ENCODE assay signal across 13 cellular contexts in genomic region chr14:57136669-57137068, GRCh38.
DNase-seq lines count a peak whose midpoint lies in the region; ATAC-seq and TF ChIP-seq lines count a peak whose summit lies in the region.
"Had no signal": no experiment of that assay in that cellular context is flagged by ENCODE, and none has a peak within 500 bp of the region (broad histone marks: within the 10 kb centered on the region; RNA-seq: fewer than 3 reads in every experiment).

No MANE protein-coding gene starts in this region.

- H3K4me1 Mint-ChIP-seq in stimulated activated naive CD8-positive, alpha-beta T cell treated with anti-CD3 and anti-CD28 coated beads, Interleukin-15, amount 100 ng/mL, for 72 hours = no peaks in the 10 kb centered on the region
- no peaks in the 10 kb centered on the region for H3K4me1 Mint-ChIP-seq in activated naive CD4-positive, alpha-beta T cell treated with anti-CD3 and anti-CD28 coated beads for 36 hours (ENCODE audit: low read depth)

- H3K9me3 Mint-ChIP-seq in stimulated activated naive CD8-positive, alpha-beta T cell treated with anti-CD3 and anti-CD28 coated beads, Interleukin-15, amount 100 ng/mL, for 72 hours = peaks cover 7 to 8% of the 10 kb centered on the region in 2 donors
- peaks cover 1% of the 10 kb centered on the region for H3K9me3 Mint-ChIP-seq in activated naive CD4-positive, alpha-beta T cell treated with anti-CD3 and anti-CD28 coated beads for 36 hours

- H3K27ac Mint-ChIP-seq in stimulated activated naive CD8-positive, alpha-beta T cell treated with anti-CD3 and anti-CD28 coated beads, Interleukin-15, amount 100 ng/mL, for 72 hours = no peak overlapping the region
- no peak overlapping the region for H3K27ac Mint-ChIP-seq in activated naive CD4-positive, alpha-beta T cell treated with anti-CD3 and anti-CD28 coated beads for 36 hours

- H3K27me3 Mint-ChIP-seq in stimulated activated naive CD8-positive, alpha-beta T cell treated with anti-CD3 and anti-CD28 coated beads, Interleukin-15, amount 100 ng/mL, for 72 hours = peaks cover 14% of the 10 kb centered on the region
- no peaks in the 10 kb centered on the region for H3K27me3 Mint-ChIP-seq in activated naive CD4-positive, alpha-beta T cell treated with anti-CD3 and anti-CD28 coated beads for 36 hours (ENCODE audit: low read depth)

- no peak overlapping the region for H3K4me3 Mint-ChIP-seq in stimulated activated naive CD8-positive, alpha-beta T cell treated with anti-CD3 and anti-CD28 coated beads, Interleukin-15, amount 100 ng/mL, for 72 hours
- no peak overlapping the region for H3K4me3 Mint-ChIP-seq in activated naive CD4-positive, alpha-beta T cell treated with anti-CD3 and anti-CD28 coated beads for 36 hours

- CTCF ChIA-PET in activated naive CD4-positive, alpha-beta T cell treated with anti-CD3 and anti-CD28 coated beads for 36 hours (lab: Charles Lee) = no interaction called here

- H3K4me3 ChIP-seq in WERI-Rb-1 (ENCODE audit: low read depth, low read length) = no peak overlapping the region
- H3K4me3 ChIP-seq: adrenal gland, BLaER1 had no signal

- intact Hi-C loops in activated naive CD4-positive, alpha-beta T cell treated with anti-CD3 and anti-CD28 coated beads for 36 hours (cut with micrococcal nuclease) = no loop called here

- no peak for ATAC-seq in stimulated activated naive CD8-positive, alpha-beta T cell treated with anti-CD3 and anti-CD28 coated beads, Interleukin-15, amount 100 ng/mL, for 72 hours
- ATAC-seq in GM21717 (IDR thresholded peaks at IDR 0.05; ENCODE audit: unreplicated experiment) (no peak), HG03442 (IDR thresholded peaks at IDR 0.05; ENCODE audit: unreplicated experiment) (no peak)
- ATAC-seq: stimulated activated naive CD8-positive, alpha-beta T cell treated with anti-CD3 and anti-CD28 coated beads, Interleukin-15, Interleukin-2, amounts not matched to agents 100 U/mL and 50 U/mL, for 24 hours had no signal

- TF ChIP-seq CTCF in WERI-Rb-1 (IDR thresholded peaks at IDR 0.05; ENCODE audit: low read depth, low read length) = no peak

- H3K36me3 ChIP-seq in WERI-Rb-1 = no peaks in the 10 kb centered on the region
- H3K36me3 ChIP-seq: adrenal gland, BLaER1 had no signal

- no peaks in the 10 kb centered on the region for H3K36me3 Mint-ChIP-seq in activated naive CD4-positive, alpha-beta T cell treated with anti-CD3 and anti-CD28 coated beads for 36 hours (ENCODE audit: low read depth)

- H3K9me3 ChIP-seq in WERI-Rb-1 (ENCODE audit: severe bottlenecking) = no peaks in the 10 kb centered on the region
- H3K9me3 ChIP-seq: adrenal gland had no signal

- H3K27me3 ChIP-seq in WERI-Rb-1 (ENCODE audit: insufficient read depth, low read depth, severe bottlenecking) = no peaks in the 10 kb centered on the region
- H3K27me3 ChIP-seq: adrenal gland, BLaER1 had no signal

- peak; percentile 34 for DNase-seq in D341Med (ENCODE audit: low spot score)
- DNase-seq in NCI-H2029 (lab: John Stamatoyannopoulos, UW) = peak; percentile 91
- DNase-seq in WERI-Rb-1 = peak; percentile 17
- DNase-seq in inferior parietal cortex (ENCODE audit: extremely low spot score) = peak; percentile 25
- no peak for DNase-seq in stimulated activated naive CD8-positive, alpha-beta T cell treated with anti-CD3 and anti-CD28 coated beads, Interleukin-15, amount 100 ng/mL, for 72 hours
- no peak for DNase-seq in activated naive CD4-positive, alpha-beta T cell treated with anti-CD3 and anti-CD28 coated beads for 36 hours
- DNase-seq: adrenal gland; effector CD8-positive, alpha-beta T cell; stimulated activated CD4-positive, alpha-beta T cell treated with anti-CD3 and anti-CD28 coated beads, Interleukin-2, amount 100 ng/mL, for 24 hours; stimulated activated naive CD8-positive, alpha-beta T cell treated with anti-CD3 and anti-CD28 coated beads, Interleukin-15, Interleukin-2, amounts not matched to agents 100 U/mL and 50 U/mL, for 24 hours had no signal

- H3K27ac ChIP-seq in WERI-Rb-1 = no peak overlapping the region
- H3K27ac ChIP-seq: adrenal gland, BLaER1 had no signal

Comparison
In these comparisons a context has a peak if more than half of its experiments do, and no peak if none do; other contexts are left out.
1. DNase-seq: peak in D341Med (single experiment), NCI-H2029 (single experiment), WERI-Rb-1 (single experiment) and inferior parietal cortex (single experiment); none in stimulated activated naive CD8-positive, alpha-beta T cell treated with anti-CD3 and anti-CD28 coated beads, Interleukin-15, amount 100 ng/mL, for 72 hours (0 of 2) and activated naive CD4-positive, alpha-beta T cell treated with anti-CD3 and anti-CD28 coated beads for 36 hours (single experiment).